In genomic region chr1:34914958-34915357, GRCh38 we compare ENCODE assay signal across 11 cellular contexts. TPM values are rescaled to one million over a fixed set of nuclear protein-coding genes. Genes with fewer than 3 reads are reported as not detected.
"Had no signal": no experiment of that assay in that cellular context is flagged by ENCODE, and none has a peak within 500 bp of the region (broad histone marks: within the 10 kb centered on the region; RNA-seq: fewer than 3 reads in every experiment).

No MANE protein-coding gene starts in this region.

- H3K4me3 Mint-ChIP-seq: GM23338, H9, HFFc6 had no signal

- H3K9me3 Mint-ChIP-seq: GM23338, H9, HFFc6 had no signal

- DNase-seq: GM23248, GOT3, H7, HCEC 1CT, HFFc6 had no signal

- H3K27ac Mint-ChIP-seq: GM23338, H9, HFFc6 had no signal

- H3K4me2 ChIP-seq: GM23338 had no signal

- ATAC-seq: GM23338, HCT116 had no signal

- H3K4me3 ChIP-seq: GM23248, GM23338, HAP-1 had no signal

- H3K36me3 ChIP-seq: HAP-1 had no signal

- H3K27ac ChIP-seq: GM23248 had no signal

- H2AFZ ChIP-seq: GM23248, GM23338 had no signal

- H3K9me3 ChIP-seq: HAP-1 had no signal

- H3K9ac ChIP-seq: GM23248 had no signal

- FAIRE-seq: H1, H54 had no signal

- H3K4me1 ChIP-seq: HAP-1 had no signal

RNA-seq across cellular contexts. Expression of gene DLGAP3, which starts 14.5 kb away (rescaled TPM):
- polyA plus RNA-seq: GM23248 had no signal
